Comparison of ENCODE assay signal across 13 cellular contexts in the genomic region with DNA sequence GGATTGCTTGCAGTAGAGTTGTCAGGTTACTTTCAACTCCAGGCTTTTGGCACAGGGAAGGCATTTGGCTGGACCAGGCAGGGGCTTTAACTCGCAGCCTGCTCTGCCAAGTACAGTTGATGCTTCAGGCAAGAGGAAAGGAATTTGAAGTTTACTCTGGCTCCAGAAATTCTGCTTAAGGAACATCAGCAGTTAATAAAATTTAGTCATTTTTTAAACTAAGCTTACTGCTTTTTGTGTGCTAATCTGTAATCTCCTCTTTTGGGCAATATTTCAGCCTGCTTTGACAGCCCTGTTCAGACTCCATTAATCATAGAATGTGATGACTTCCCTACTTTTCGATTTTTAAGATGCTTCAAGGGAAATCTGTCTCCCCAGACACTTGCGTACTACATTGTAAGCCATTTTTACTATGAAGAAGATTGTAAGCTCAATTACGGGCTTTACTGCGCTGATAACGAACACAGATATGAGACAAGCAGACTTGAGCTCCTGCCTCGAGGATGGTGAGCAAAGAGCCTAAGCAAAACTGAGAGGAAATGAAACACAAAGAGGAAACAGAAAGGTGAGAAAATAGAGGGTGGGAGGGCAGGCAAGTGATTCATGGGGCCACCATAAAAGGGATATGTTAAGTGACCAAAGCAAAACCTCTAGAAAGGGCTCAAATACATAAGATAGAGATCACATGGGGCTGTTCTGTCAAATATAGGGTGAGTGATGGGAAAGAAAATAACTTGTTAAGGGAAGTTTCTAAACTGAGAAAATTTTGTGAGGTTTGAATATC.
DNase-seq lines count a peak whose midpoint lies in the region; ATAC-seq, FAIRE-seq and TF ChIP-seq lines count a peak whose summit lies in the region.
"Had no signal": no experiment of that assay in that cellular context is flagged by ENCODE, and none has a peak within 500 bp of the region (broad histone marks: within the 10 kb centered on the region; RNA-seq: fewer than 3 reads in every experiment).

No MANE protein-coding gene starts in this region.

- H3K9ac ChIP-seq in keratinocyte (ENCODE audit: control insufficient read depth, extremely low read depth, insufficient read depth, low read length), result no peak overlapping the region
- no peak overlapping the region for H3K9ac ChIP-seq in kidney (ENCODE audit: low read length in 2 of 2)

- no peaks in the 10 kb centered on the region for H3K27me3 ChIP-seq in CD8-positive, alpha-beta T cell (ENCODE audit: insufficient read depth, low read length)
- no peaks in the 10 kb centered on the region for H3K27me3 ChIP-seq in keratinocyte (ENCODE audit: control insufficient read depth, extremely low read depth, insufficient read depth, low read length)

- peaks cover 24% of the 10 kb centered on the region for H3K4me1 ChIP-seq in CD8-positive, alpha-beta T cell (ENCODE audit: insufficient read depth, low read length)
- peaks cover 29% of the 10 kb centered on the region for H3K4me1 ChIP-seq in keratinocyte (ENCODE audit: control insufficient read depth, extremely low read depth, insufficient read depth, low read length)
- peaks cover 6 to 9% of the 10 kb centered on the region in 2 donors for H3K4me1 ChIP-seq in kidney (ENCODE audit: control insufficient read depth in 1 of 2, insufficient read depth in 1 of 2, low read depth in 1 of 2, low read length in 2 of 2)

- no peak for DNase-seq in CD8-positive, alpha-beta T cell
- peak; percentile 31 for DNase-seq in activated CD8-positive, alpha-beta T cell treated with anti-CD3 and anti-CD28 coated beads, Interleukin-2, amount 10 ng/mL, durations not matched to agents 7 days and 5 days
- DNase-seq in keratinocyte (ENCODE audit: low read depth, low spot score), result no peak
- DNase-seq in kidney, result no peak
- no peak for DNase-seq in NCI-H82 (lab: John Stamatoyannopoulos, UW)
- no peak for DNase-seq in posterior vena cava (ENCODE audit: low spot score)
- DNase-seq: DMS53, H9, NCI-H1092 treated with DMSO at 0.1 percent for 48 hours, occipital lobe had no signal

- peak overlapping the region; percentile 16 for H3K4me3 Mint-ChIP-seq in CD8-positive, alpha-beta T cell
- peak overlapping the region; percentile 1 for H3K4me3 Mint-ChIP-seq in activated CD8-positive, alpha-beta T cell treated with anti-CD3 and anti-CD28 coated beads, Interleukin-2, amount 10 ng/mL, durations not matched to agents 7 days and 5 days
- H3K4me3 Mint-ChIP-seq: H9 had no signal

- no peak for TF ChIP-seq CTCF in CD8-positive, alpha-beta T cell (IDR thresholded peaks at IDR 0.05)
- no peak for TF ChIP-seq CTCF in keratinocyte (optimal IDR thresholded peaks at IDR 0.05 in 1 of 3, IDR thresholded peaks at IDR 0.05 in 1 of 3, conservative IDR thresholded peaks at IDR 0.05 in 1 of 3; ENCODE audit: extremely low read depth in 1 of 3, insufficient read depth in 2 of 3, low read length in 3 of 3)
- TF ChIP-seq CTCF in kidney (IDR thresholded peaks at IDR 0.05; ENCODE audit: borderline replicate concordance, extremely low read depth, insufficient read depth), result no peak

- H3K36me3 ChIP-seq in CD8-positive, alpha-beta T cell (ENCODE audit: insufficient read depth, low read length), result no peaks in the 10 kb centered on the region
- H3K36me3 ChIP-seq in keratinocyte (ENCODE audit: control insufficient read depth in 2 of 2, extremely low read depth in 1 of 2, insufficient read depth in 2 of 2, low read length in 2 of 2) (no peaks in the 10 kb centered on the region), kidney (ENCODE audit: control insufficient read depth in 1 of 2, insufficient read depth in 2 of 2, low read length in 2 of 2) (no peaks in the 10 kb centered on the region)

- H3K36me3 Mint-ChIP-seq in CD8-positive, alpha-beta T cell, result no peaks in the 10 kb centered on the region
- H3K36me3 Mint-ChIP-seq in activated CD8-positive, alpha-beta T cell treated with anti-CD3 and anti-CD28 coated beads, Interleukin-2, amount 10 ng/mL, durations not matched to agents 7 days and 5 days (ENCODE audit: low read depth), result peaks cover 10% of the 10 kb centered on the region

- H4K20me1 ChIP-seq in keratinocyte (ENCODE audit: control insufficient read depth, extremely low read depth, insufficient read depth, low read length), result no peaks in the 10 kb centered on the region

- POLR2A ChIA-PET in CD8-positive, alpha-beta T cell (lab: Charles Lee), result no interaction called here
- POLR2A ChIA-PET in activated CD8-positive, alpha-beta T cell treated with anti-CD3 and anti-CD28 coated beads, Interleukin-2, amount 10 ng/mL, durations not matched to agents 7 days and 5 days (lab: Charles Lee), result no interaction called here

- dilution Hi-C loops in keratinocyte (cut with MboI; ENCODE audit: extremely low pct_ligation_motif_present, low sequenced_read_pairs), result no loop called here

- CTCF ChIA-PET in CD8-positive, alpha-beta T cell (lab: Charles Lee), result no interaction called here
- CTCF ChIA-PET in activated CD8-positive, alpha-beta T cell treated with anti-CD3 and anti-CD28 coated beads, Interleukin-2, amount 10 ng/mL, durations not matched to agents 7 days and 5 days (lab: Charles Lee), result interaction anchor here (0.5 to 1.5 kb wide), 7 partner anchors 10 to 260 kb away, joined by 3 read pairs; no protein-coding TSS in a partner anchor

- no peak overlapping the region for H3K4me3 ChIP-seq in CD8-positive, alpha-beta T cell (ENCODE audit: low read depth, low read length)
- H3K4me3 ChIP-seq in keratinocyte (ENCODE audit: control insufficient read depth in 2 of 3, extremely low read depth in 1 of 3, insufficient read depth in 2 of 3, low read depth in 1 of 3, low read length in 3 of 3) (peak overlapping the region in 1 of 3 experiments; percentile 4), kidney (ENCODE audit: low read length in 2 of 2) (no peak overlapping the region)

- FAIRE-seq in keratinocyte (lab: Jason Lieb, UNC), result peak; percentile 29
- no peak for FAIRE-seq in kidney (lab: Jason Lieb, UNC)
- FAIRE-seq: endometrium had no signal

- H3K4me2 ChIP-seq in keratinocyte (ENCODE audit: control insufficient read depth, extremely low read depth, insufficient read depth, low read depth, low read length), result peak overlapping the region; percentile 69

- H3K27ac ChIP-seq in CD8-positive, alpha-beta T cell (ENCODE audit: low read depth, low read length), result no peak overlapping the region
- H3K27ac ChIP-seq in keratinocyte (ENCODE audit: control insufficient read depth, insufficient read depth, low read length) (no peak overlapping the region), kidney (ENCODE audit: low read depth in 2 of 2, low read length in 2 of 2) (no peak overlapping the region)

- peak; percentile 59 for ATAC-seq in CD8-positive, alpha-beta T cell
- peak; percentile 51 for ATAC-seq in HG03103 (IDR thresholded peaks at IDR 0.05; ENCODE audit: low read depth, unreplicated experiment)
- ATAC-seq in activated CD8-positive, alpha-beta T cell treated with anti-CD3 and anti-CD28 coated beads, Interleukin-2, amount 10 ng/mL, durations not matched to agents 7 days and 5 days, result peak; percentile 42
- ATAC-seq in GM18519 (IDR thresholded peaks at IDR 0.05; ENCODE audit: low FRiP score, unreplicated experiment), result no peak

- no peaks in the 10 kb centered on the region for H3K9me3 Mint-ChIP-seq in CD8-positive, alpha-beta T cell
- no peaks in the 10 kb centered on the region for H3K9me3 Mint-ChIP-seq in activated CD8-positive, alpha-beta T cell treated with anti-CD3 and anti-CD28 coated beads, Interleukin-2, amount 10 ng/mL, durations not matched to agents 7 days and 5 days (ENCODE audit: insufficient read depth)
- H3K9me3 Mint-ChIP-seq: H9 had no signal

- peak overlapping the region; percentile 61 for H2AFZ ChIP-seq in keratinocyte (ENCODE audit: control insufficient read depth, low read length)

- intact Hi-C loops in CD8-positive, alpha-beta T cell (cut with DNase I, micrococcal nuclease), result loop anchor here in 1 of 2 experiments (5.0 kb wide), 1 partner anchor 69 kb away; no protein-coding TSS in a partner anchor
- intact Hi-C loops in kidney (cut with DNase I), result no loop called here
- intact Hi-C loops in posterior vena cava (cut with DNase I), result no loop called here

- no peaks in the 10 kb centered on the region for H3K9me3 ChIP-seq in CD8-positive, alpha-beta T cell (ENCODE audit: low read length)
- H3K9me3 ChIP-seq in keratinocyte (ENCODE audit: control insufficient read depth, low read depth, low read length) (no peaks in the 10 kb centered on the region), kidney (ENCODE audit: control insufficient read depth in 1 of 2, low read length in 2 of 2) (no peaks in the 10 kb centered on the region)

- no peaks in the 10 kb centered on the region for H3K27me3 Mint-ChIP-seq in CD8-positive, alpha-beta T cell (ENCODE audit: low read depth)
- no peaks in the 10 kb centered on the region for H3K27me3 Mint-ChIP-seq in activated CD8-positive, alpha-beta T cell treated with anti-CD3 and anti-CD28 coated beads, Interleukin-2, amount 10 ng/mL, durations not matched to agents 7 days and 5 days (ENCODE audit: low read depth)

- peak overlapping the region; percentile 68 for H3K27ac Mint-ChIP-seq in CD8-positive, alpha-beta T cell
- peak overlapping the region; percentile 64 for H3K27ac Mint-ChIP-seq in activated CD8-positive, alpha-beta T cell treated with anti-CD3 and anti-CD28 coated beads, Interleukin-2, amount 10 ng/mL, durations not matched to agents 7 days and 5 days
- H3K27ac Mint-ChIP-seq: H9 had no signal

- peaks cover 34% of the 10 kb centered on the region for H3K4me1 Mint-ChIP-seq in CD8-positive, alpha-beta T cell (ENCODE audit: low read depth)
- H3K4me1 Mint-ChIP-seq in activated CD8-positive, alpha-beta T cell treated with anti-CD3 and anti-CD28 coated beads, Interleukin-2, amount 10 ng/mL, durations not matched to agents 7 days and 5 days (ENCODE audit: low read depth), result peaks cover 33% of the 10 kb centered on the region

- no peaks in the 10 kb centered on the region for H3K9me1 ChIP-seq in keratinocyte (ENCODE audit: control insufficient read depth, extremely low read depth, insufficient read depth, low read length)

- no peaks in the 10 kb centered on the region for H3K79me2 ChIP-seq in keratinocyte (ENCODE audit: control insufficient read depth, insufficient read depth, low read length)
